Comparison of ENCODE assay signal across 9 cellular contexts in the genomic region with DNA sequence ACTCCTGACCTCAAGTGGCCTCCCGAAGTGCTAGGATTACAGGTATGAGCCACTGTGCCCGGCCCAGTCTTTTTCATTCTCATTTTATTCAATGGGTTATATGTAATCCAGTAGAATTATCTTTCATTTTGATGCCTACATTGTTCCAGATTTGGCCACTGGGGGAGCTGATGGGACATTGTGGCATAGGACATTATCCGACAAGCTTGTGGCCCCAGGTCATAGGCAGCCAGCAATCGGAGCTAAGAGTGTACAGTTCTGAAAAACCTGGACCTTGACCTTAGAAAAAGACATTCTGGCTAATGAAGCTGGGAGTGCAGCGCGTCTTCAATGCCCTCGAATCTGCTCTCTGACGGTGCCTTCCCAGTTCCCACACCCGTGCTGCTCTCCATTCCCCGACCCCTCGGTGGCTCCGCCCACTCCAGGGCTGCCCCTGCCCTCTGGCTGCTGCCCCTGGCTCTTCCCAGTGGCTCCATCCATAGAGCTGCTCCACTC.
DNase-seq lines count a peak whose midpoint lies in the region; ATAC-seq and TF ChIP-seq lines count a peak whose summit lies in the region.
"Had no signal": no experiment of that assay in that cellular context is flagged by ENCODE, and none has a peak within 500 bp of the region (broad histone marks: within the 10 kb centered on the region; RNA-seq: fewer than 3 reads in every experiment).

No MANE protein-coding gene starts in this region.

- 14 to 29% (median 20%) methylated on average over 12 of the region's 12 CpGs for WGBS in psoas muscle, 3 donors

- peak; percentile 5 for DNase-seq in CMK (ENCODE audit: low read depth)
- peak; percentile 3 for DNase-seq in LNCaP clone FGC (ENCODE audit: low read depth)
- DNase-seq in activated CD4-positive, alpha-beta T cell treated with anti-CD3 and anti-CD28 coated beads for 48 hours = peak; percentile 71
- DNase-seq in fibroblast of the aortic adventitia (ENCODE audit: low read depth) = peak; percentile 4
- DNase-seq in psoas muscle = no peak
- no peak for DNase-seq in amniotic stem cell (lab: John Stamatoyannopoulos, UW)
- DNase-seq in activated effector memory CD4-positive, alpha-beta T cell treated with Interleukin-2 at 50 U/mL for 16 hours = no peak
- DNase-seq: activated B cell treated with CpG ODN at 0.5 μM for 24 hours had no signal

- H3K36me3 ChIP-seq in psoas muscle (ENCODE audit: insufficient read depth in 1 of 2, low read depth in 1 of 2) = no peaks in the 10 kb centered on the region

- H3K27me3 ChIP-seq in psoas muscle (ENCODE audit: insufficient read depth in 3 of 3, low read length in 2 of 3) = peaks cover 0 to 22% (median 7%) of the 10 kb centered on the region in 3 donors

- no peak overlapping the region for H3K27ac ChIP-seq in psoas muscle

- intact Hi-C loops in psoas muscle (cut with DNase I) = no loop called here

- TF ChIP-seq CTCF in LNCaP clone FGC (IDR thresholded peaks at IDR 0.05; ENCODE audit: control insufficient read depth, extremely low read depth, insufficient read depth) (peak; percentile 63), fibroblast of the aortic adventitia (IDR thresholded peaks at IDR 0.05; ENCODE audit: insufficient read depth, low read length) (peak; percentile 57), psoas muscle (IDR thresholded peaks at IDR 0.05) (peak; percentile 48)

- H3K9me3 ChIP-seq in psoas muscle = no peaks in the 10 kb centered on the region

- no peaks in the 10 kb centered on the region for H3K4me1 ChIP-seq in psoas muscle

- peak; percentile 56 for ATAC-seq in GM19452 (IDR thresholded peaks at IDR 0.05; ENCODE audit: unreplicated experiment)
- peak in 1 of 4 donors; percentile 70 for ATAC-seq in psoas muscle

- H3K4me3 ChIP-seq in LNCaP clone FGC (ENCODE audit: low read depth, low read length) (no peak overlapping the region), fibroblast of the aortic adventitia (ENCODE audit: low read depth, low read length) (no peak overlapping the region), psoas muscle (no peak overlapping the region)

Comparison
In these comparisons a context has a peak if more than half of its experiments do, and no peak if none do; other contexts are left out.
1. DNase-seq: peak in CMK (single experiment), LNCaP clone FGC (single experiment), activated CD4-positive, alpha-beta T cell treated with anti-CD3 and anti-CD28 coated beads for 48 hours (single experiment) and fibroblast of the aortic adventitia (single experiment); none in psoas muscle (0 of 2), amniotic stem cell (single experiment) and activated effector memory CD4-positive, alpha-beta T cell treated with Interleukin-2 at 50 U/mL for 16 hours (single experiment).
2. Peak in every context shown above with its lines, with median percentiles within 50 percentile points of each other: CTCF ChIP-seq.